ENCODE assay signal across 16 cellular contexts in genomic region chr5:90557391-90557790, GRCh38. TPM values are rescaled to one million over a fixed set of nuclear protein-coding genes. Genes with fewer than 3 reads are reported as not detected.
A peak's percentile ranks its signal among the peaks of the same experiment; 100 is the strongest.
DNase-seq lines count a peak whose midpoint lies in the region; FAIRE-seq and TF ChIP-seq lines count a peak whose summit lies in the region.
"Had no signal": no experiment of that assay in that cellular context is flagged by ENCODE, and none has a peak within 500 bp of the region (broad histone marks: within the 10 kb centered on the region; RNA-seq: fewer than 3 reads in every experiment).

No MANE protein-coding gene starts in this region.

- H2AFZ ChIP-seq in neuron (ENCODE audit: low read depth, low read length), result peak overlapping the region; percentile 18

- no peaks in the 10 kb centered on the region for H3K27me3 ChIP-seq in neuron (ENCODE audit: insufficient read depth, low read length)

- H3K9me3 Mint-ChIP-seq in endothelial cell (ENCODE audit: unreplicated experiment), result no peaks in the 10 kb centered on the region
- H3K9me3 Mint-ChIP-seq: activated CD8-positive, alpha-beta T cell treated with anti-CD3 and anti-CD28 coated beads for 36 hours; natural killer cell treated with Interleukin-12 subunit alpha and Interleukin-12 subunit beta and Interleukin-15 and Interleukin-18, amount 100 ng/mL, for 72 hours had no signal

- peaks cover 30% of the 10 kb centered on the region for H3K4me1 Mint-ChIP-seq in endothelial cell (ENCODE audit: unreplicated experiment)

- no peaks in the 10 kb centered on the region for H3K27me3 Mint-ChIP-seq in endothelial cell (ENCODE audit: unreplicated experiment)

- H3K9me3 ChIP-seq in neuron (ENCODE audit: low read length), result no peaks in the 10 kb centered on the region
- H3K9me3 ChIP-seq: BE2C had no signal

- FAIRE-seq in GM12892 (lab: Jason Lieb, UNC), result peak; percentile 27
- FAIRE-seq: HepG2 had no signal

- H3K4me3 Mint-ChIP-seq in endothelial cell (ENCODE audit: unreplicated experiment), result peak overlapping the region; percentile 99
- H3K4me3 Mint-ChIP-seq: natural killer cell treated with Interleukin-12 subunit alpha and Interleukin-12 subunit beta and Interleukin-15 and Interleukin-18, amount 100 ng/mL, for 72 hours had no signal

- H3K4me3 ChIP-seq in neuron (ENCODE audit: low read length), result peak overlapping the region; percentile 85
- H3K4me3 ChIP-seq: SK-N-MC had no signal

- no peak for TF ChIP-seq CTCF in endothelial cell (IDR thresholded peaks at IDR 0.05; ENCODE audit: unreplicated experiment)

- DNase-seq in GM12892 (ENCODE audit: insufficient read length) (no peak), NCI-H146 treated with DMSO at 0.1 percent for 48 hours (lab: John Stamatoyannopoulos, UW; ENCODE audit: unreplicated experiment) (peak; percentile 35), endothelial cell (ENCODE audit: low spot score) (no peak), NK-92 (lab: John Stamatoyannopoulos, UW; ENCODE audit: unreplicated experiment) (no peak), NCI-H345 treated with DMSO at 0.1 percent for 48 hours (lab: John Stamatoyannopoulos, UW; ENCODE audit: unreplicated experiment) (no peak)
- DNase-seq in stimulated activated naive CD4-positive, alpha-beta T cell (lab: John Stamatoyannopoulos, UW), result no peak
- DNase-seq: activated CD8-positive, alpha-beta T cell treated with anti-CD3 and anti-CD28 coated beads for 36 hours; activated gamma-delta T cell; BE2C; left ventricle myocardium superior; trophoblast cell had no signal

- H3K36me3 ChIP-seq in neuron (ENCODE audit: insufficient read depth, low read length), result no peaks in the 10 kb centered on the region
- H3K36me3 ChIP-seq: BE2C had no signal

- no peak for TF ChIP-seq POLR2A in GM12892 (IDR thresholded peaks at IDR 0.05; ENCODE audit: low read depth, low read length)

- no peak overlapping the region for H3K27ac Mint-ChIP-seq in endothelial cell (ENCODE audit: unreplicated experiment)
- H3K27ac Mint-ChIP-seq: activated CD8-positive, alpha-beta T cell treated with anti-CD3 and anti-CD28 coated beads for 36 hours; natural killer cell treated with Interleukin-12 subunit alpha and Interleukin-12 subunit beta and Interleukin-15 and Interleukin-18, amount 100 ng/mL, for 72 hours had no signal

- H3K4me1 ChIP-seq in neuron (ENCODE audit: insufficient read depth, low read length), result peaks cover 68% of the 10 kb centered on the region
- H3K4me1 ChIP-seq: BE2C had no signal

- no peaks in the 10 kb centered on the region for H3K36me3 Mint-ChIP-seq in endothelial cell (ENCODE audit: low read depth, unreplicated experiment)
- H3K36me3 Mint-ChIP-seq: natural killer cell treated with Interleukin-12 subunit alpha and Interleukin-12 subunit beta and Interleukin-15 and Interleukin-18, amount 100 ng/mL, for 72 hours had no signal

RNA-seq across cellular contexts. Expression of gene ADGRV1, which starts 1.2 kb away (rescaled TPM):
- polyA plus RNA-seq in GM12892 (2012; ENCODE audit: missing spikeins), result 0.64 TPM
- total RNA-seq in endothelial cell (ENCODE audit: unreplicated experiment), result 23.1 TPM
- total RNA-seq: left ventricle myocardium superior, OCI-LY7 had no signal

RNA-seq across cellular contexts. Expression of gene LYSMD3, which starts 28.0 kb away (rescaled TPM):
- 7.3 TPM for polyA plus RNA-seq in GM12892 (2012; ENCODE audit: missing spikeins)
- 15.6 TPM for total RNA-seq in endothelial cell (ENCODE audit: unreplicated experiment)
